In the genomic region with DNA sequence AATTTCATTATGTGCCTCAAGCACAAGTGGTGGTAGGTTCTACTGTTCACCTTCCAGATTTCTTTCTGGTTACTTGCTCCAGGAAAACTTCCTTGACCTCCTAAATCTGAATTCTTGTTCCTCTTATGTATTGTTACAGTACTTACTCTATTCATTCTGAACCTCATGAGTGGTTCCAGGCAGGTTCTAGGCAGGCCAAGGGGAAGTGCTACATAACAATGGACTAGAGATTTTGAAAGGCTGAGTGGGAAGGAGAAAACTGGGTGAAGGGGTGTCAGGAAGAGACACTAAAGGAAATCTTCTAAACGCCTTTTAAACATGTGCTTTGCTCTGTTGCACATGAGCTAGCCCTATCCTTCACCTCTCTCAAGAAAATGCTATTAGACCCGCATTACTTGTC, we compare ENCODE assay signal across 10 cellular contexts. TPM values are rescaled to one million over a fixed set of nuclear protein-coding genes. Genes with fewer than 3 reads are reported as not detected.
DNase-seq lines count a peak whose midpoint lies in the region; ATAC-seq and TF ChIP-seq lines count a peak whose summit lies in the region.
"Had no signal": no experiment of that assay in that cellular context is flagged by ENCODE, and none has a peak within 500 bp of the region (broad histone marks: within the 10 kb centered on the region; RNA-seq: fewer than 3 reads in every experiment).

No MANE protein-coding gene starts in this region.

- POLR2A ChIA-PET in MCF 10A (lab: Yijun Ruan, JAX): interaction anchor here (1.1 to 3.5 kb wide), 12 partner anchors 9 to 1268 kb away, joined by 3 to 54 read pairs (median 8); partner anchors contain the start of genes ALG10, DNM1L and PKP2

- no peak for ATAC-seq in CD4-positive, CD25-positive, alpha-beta regulatory T cell (ENCODE audit: low read depth in 2 of 2)
- ATAC-seq in HG03460 (IDR thresholded peaks at IDR 0.05; ENCODE audit: unreplicated experiment) (no peak), GM19467 (IDR thresholded peaks at IDR 0.05; ENCODE audit: unreplicated experiment) (no peak)

- peaks cover 43% of the 10 kb centered on the region for H3K36me3 ChIP-seq in CD4-positive, CD25-positive, alpha-beta regulatory T cell (ENCODE audit: control insufficient read depth, insufficient read depth, low read length)
- H3K36me3 ChIP-seq in KMS-11 (ENCODE audit: insufficient read depth) (no peaks in the 10 kb centered on the region; the same call in 1 of the 2 replicates), muscle layer of duodenum (ENCODE audit: control insufficient read depth in 1 of 2, insufficient read depth in 2 of 2, low read length in 2 of 2) (peaks cover 12 to 36% of the 10 kb centered on the region in 2 donors)

- H3K27ac Mint-ChIP-seq in CD4-positive, CD25-positive, alpha-beta regulatory T cell: peak overlapping the region; percentile 6 to 95 (median 72)
- peak overlapping the region; percentile 90 for H3K27ac Mint-ChIP-seq in MCF 10A (ENCODE audit: low read depth, unreplicated experiment)

- H3K27me3 Mint-ChIP-seq in CD4-positive, CD25-positive, alpha-beta regulatory T cell: no peaks in the 10 kb centered on the region
- H3K27me3 Mint-ChIP-seq in MCF 10A (ENCODE audit: insufficient read depth, unreplicated experiment): no peaks in the 10 kb centered on the region

- peaks cover 16% of the 10 kb centered on the region; the same call in 1 of the 2 replicates for H3K79me2 ChIP-seq in KMS-11 (ENCODE audit: insufficient read depth, low read depth)

- H3K9me3 Mint-ChIP-seq in CD4-positive, CD25-positive, alpha-beta regulatory T cell: no peaks in the 10 kb centered on the region
- H3K9me3 Mint-ChIP-seq in MCF 10A (ENCODE audit: unreplicated experiment): no peaks in the 10 kb centered on the region

- H3K9me3 ChIP-seq in CD4-positive, CD25-positive, alpha-beta regulatory T cell (ENCODE audit: control insufficient read depth in 2 of 2, low read length in 2 of 2): no peaks in the 10 kb centered on the region
- no peaks in the 10 kb centered on the region for H3K9me3 ChIP-seq in muscle layer of duodenum (ENCODE audit: control insufficient read depth in 1 of 2, low read length in 2 of 2)
- H3K9me3 ChIP-seq: thyroid gland had no signal

- no TSS peak for BruUV-seq in MCF 10A (replicated peaks; lab: Mats Ljungman, UMichigan)

- H3K36me3 Mint-ChIP-seq in CD4-positive, CD25-positive, alpha-beta regulatory T cell: peaks cover 20% of the 10 kb centered on the region
- H3K36me3 Mint-ChIP-seq in MCF 10A (ENCODE audit: insufficient read depth, unreplicated experiment): peaks cover 44% of the 10 kb centered on the region

- H3K4me1 ChIP-seq in CD4-positive, CD25-positive, alpha-beta regulatory T cell (ENCODE audit: control insufficient read depth, insufficient read depth, low read length, poor library complexity, severe bottlenecking): peaks cover 20% of the 10 kb centered on the region
- H3K4me1 ChIP-seq in KMS-11 (ENCODE audit: low read depth, poor library complexity, severe bottlenecking): peaks cover 22% of the 10 kb centered on the region
- H3K4me1 ChIP-seq in muscle layer of duodenum (ENCODE audit: control insufficient read depth in 1 of 2, insufficient read depth in 2 of 2, low read length in 2 of 2): peaks cover 5 to 24% of the 10 kb centered on the region in 2 donors

- no peak for TF ChIP-seq CTCF in KMS-11 (conservative IDR thresholded peaks at IDR 0.05; ENCODE audit: low read depth, low read length)
- no peak for TF ChIP-seq CTCF in MCF 10A (IDR thresholded peaks at IDR 0.05; ENCODE audit: unreplicated experiment)

- CTCF ChIA-PET in MCF 10A (lab: Yijun Ruan, JAX): interaction anchor here (0.5 to 5.7 kb wide), 21 partner anchors 9 to 1282 kb away, joined by 3 to 60 read pairs (median 7); partner anchors contain the start of genes ALG10 and PKP2

- peak overlapping the region; percentile 81 for H3K27ac ChIP-seq in CD4-positive, CD25-positive, alpha-beta regulatory T cell (ENCODE audit: insufficient read depth, low read length, poor library complexity, severe bottlenecking)
- H3K27ac ChIP-seq in KMS-11: no peak overlapping the region; the same call in 1 of the 2 replicates
- peak overlapping the region; percentile 12 for H3K27ac ChIP-seq in muscle layer of duodenum (ENCODE audit: low read length)

- no peak for DNase-seq in CD4-positive, CD25-positive, alpha-beta regulatory T cell
- DNase-seq in MCF 10A (ENCODE audit: unreplicated experiment): peak; percentile 25
- no peak for DNase-seq in NCI-H1930 (lab: John Stamatoyannopoulos, UW)
- no peak for DNase-seq in NCI-H774 (lab: John Stamatoyannopoulos, UW)
- DNase-seq: head of caudate nucleus, thyroid gland had no signal

- H3K27me3 ChIP-seq in CD4-positive, CD25-positive, alpha-beta regulatory T cell (ENCODE audit: control insufficient read depth, insufficient read depth, low read length): no peaks in the 10 kb centered on the region
- no peaks in the 10 kb centered on the region for H3K27me3 ChIP-seq in KMS-11 (ENCODE audit: insufficient read depth, low read depth)
- no peaks in the 10 kb centered on the region for H3K27me3 ChIP-seq in muscle layer of duodenum (ENCODE audit: low read depth, low read length)
- H3K27me3 ChIP-seq: thyroid gland had no signal

- peak overlapping the region; percentile 97 for H3K4me2 ChIP-seq in KMS-11

- H3K4me3 Mint-ChIP-seq in CD4-positive, CD25-positive, alpha-beta regulatory T cell: peak overlapping the region; percentile 87 to 95 (median 90)
- H3K4me3 Mint-ChIP-seq in MCF 10A (ENCODE audit: unreplicated experiment): peak overlapping the region; percentile 86

- 0 out of 2 replicates have a peak overlapping the region, but pooled peaks have one; percentile 96 for H3K9ac ChIP-seq in KMS-11

- intact Hi-C loops in MCF 10A (cut with micrococcal nuclease): loop anchor here (2.0 to 10.0 kb wide), 3 partner anchors 141 to 1099 kb away; partner anchors contain the start of gene ETFBKMT

- H4K20me1 ChIP-seq in KMS-11 (ENCODE audit: insufficient read depth): no peaks in the 10 kb centered on the region

- peak overlapping the region; percentile 94 for H3K4me3 ChIP-seq in CD4-positive, CD25-positive, alpha-beta regulatory T cell (ENCODE audit: low read depth, low read length)
- H3K4me3 ChIP-seq in KMS-11 (IDR thresholded peaks at IDR 0.05; ENCODE audit: insufficient read depth, low read depth, low read length) (no peak overlapping the region), muscle layer of duodenum (ENCODE audit: low read depth in 1 of 2, low read length in 2 of 2) (peak overlapping the region; percentile 77 to 99)

- H2AFZ ChIP-seq in KMS-11 (ENCODE audit: low read depth): no peak overlapping the region

- peaks cover 0 to 27% (median 19%) of the 10 kb centered on the region in 4 donors for H3K4me1 Mint-ChIP-seq in CD4-positive, CD25-positive, alpha-beta regulatory T cell
- H3K4me1 Mint-ChIP-seq in MCF 10A (ENCODE audit: insufficient read depth, unreplicated experiment): peaks cover 13% of the 10 kb centered on the region

RNA-seq across cellular contexts. Expression of gene YARS2, which starts 1.6 kb away (rescaled TPM):
- 15.9 TPM for total RNA-seq in CD4-positive, CD25-positive, alpha-beta regulatory T cell
- polyA plus RNA-seq in CD4-positive, CD25-positive, alpha-beta regulatory T cell: 10 to 100 TPM; 16.2 to 20.6 (median 17.8) TPM
- 27.2 and 30.1 TPM in 2 replicates for total RNA-seq in MCF 10A (2022)
